ENCODE assay signal across 1 cellular context in genomic region chr14:63760014-63760413, GRCh38.
TF ChIP-seq lines count a peak whose summit lies in the region.

No MANE protein-coding gene starts in this region.

TF ChIP-seq in SK-N-SH, 30 proteins besides CTCF, POLR2A, EP300 and RAD21 (continued from another document):
- TF ChIP-seq ZBTB33 (IDR thresholded peaks at IDR 0.05; ENCODE audit: borderline replicate concordance, low read depth) (no peak), CHD2 (IDR thresholded peaks at IDR 0.05; ENCODE audit: low read length, partially characterized antibody) (no peak), MXI1 (IDR thresholded peaks at IDR 0.05; ENCODE audit: low read depth, low read length) (no peak), USF2 (IDR thresholded peaks at IDR 0.05; ENCODE audit: borderline replicate concordance, low read depth, low read length) (no peak)
